8 cellular contexts compared by ENCODE assay signal in the genomic region with DNA sequence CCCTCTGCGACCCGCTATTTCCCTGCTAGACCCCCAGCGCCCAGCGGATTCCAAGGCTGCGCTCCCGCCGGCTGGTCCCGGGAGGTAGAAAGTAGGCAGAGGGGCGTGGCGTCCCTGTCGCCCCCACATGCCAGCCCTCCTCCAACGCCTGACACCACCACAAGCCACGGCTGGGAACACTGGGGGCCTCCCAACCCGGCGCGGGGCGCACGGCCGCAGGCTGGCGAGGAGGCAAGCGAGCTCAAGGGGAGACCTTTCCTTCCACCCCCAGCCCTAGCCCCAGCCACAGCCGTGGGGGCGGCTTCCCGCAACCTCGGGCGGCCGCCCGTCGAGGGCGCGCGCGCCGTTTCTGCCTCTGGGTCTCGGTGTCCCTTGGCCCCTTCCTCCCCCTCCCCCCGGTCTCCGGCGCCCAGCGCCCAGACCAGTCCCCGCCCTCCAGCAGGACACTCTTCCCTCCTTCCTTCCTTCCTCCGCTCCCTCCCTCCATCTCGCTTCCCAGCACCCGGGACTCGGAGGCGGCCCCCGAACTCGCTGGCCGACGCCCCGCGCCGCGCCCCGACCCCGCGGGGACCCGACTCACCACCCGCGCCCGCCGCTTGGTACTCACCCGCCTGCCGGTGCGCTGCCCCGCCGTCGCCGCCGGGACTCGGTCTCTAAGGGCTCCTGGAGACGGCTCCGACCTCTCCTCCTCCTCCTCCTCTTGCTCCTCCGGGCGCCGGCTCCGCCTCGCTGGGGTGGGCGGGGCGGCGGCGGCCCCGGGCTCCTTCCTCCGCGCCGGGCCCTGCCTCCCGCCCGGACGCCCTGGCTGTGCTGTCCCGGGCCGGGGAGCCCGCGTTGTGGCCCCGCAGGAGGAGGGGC. TPM values are rescaled to one million over a fixed set of nuclear protein-coding genes. Genes with fewer than 3 reads are reported as not detected.
DNase-seq lines count a peak whose midpoint lies in the region; ATAC-seq and TF ChIP-seq lines count a peak whose summit lies in the region.

TSS of gene GNG12 (minus strand) at position 731 of the 858 bp plus-strand sequence. CDS start 125,781 bp downstream, outside the sequence.

- TF ChIP-seq EP300 in gastroesophageal sphincter (IDR thresholded peaks at IDR 0.05), result no peak

- H3K9ac ChIP-seq in BLaER1 treated with 17β-estradiol and CSF1 and Interleukin-3, amounts not matched to agents 10 nM and 100 nM, result peak within 1 kb of the TSS; percentile 51 to 83 (median 76)

- no peak within 1 kb of the TSS for H3K27ac Mint-ChIP-seq in activated naive CD4-positive, alpha-beta T cell treated with anti-CD3 and anti-CD28 coated beads for 36 hours
- peak within 1 kb of the TSS; percentile 96 to 99 (median 98) for H3K27ac Mint-ChIP-seq in nephron

- CTCF ChIA-PET in activated naive CD4-positive, alpha-beta T cell treated with anti-CD3 and anti-CD28 coated beads for 36 hours (lab: Charles Lee), result no interaction called here

- peak within 1 kb of the TSS; percentile 85 to 100 (median 96) for H3K4me2 ChIP-seq in BLaER1 treated with 17β-estradiol and CSF1 and Interleukin-3, amounts not matched to agents 10 nM and 100 nM

- peaks cover 10 to 43% (median 36%) of the 10 kb centered on the region in 10 experiments; a peak in 19 of 20 replicates for H3K4me1 ChIP-seq in BLaER1 treated with 17β-estradiol and CSF1 and Interleukin-3, amounts not matched to agents 10 nM and 100 nM
- H3K4me1 ChIP-seq in gastroesophageal sphincter, result peaks cover 0 to 51% (median under 1%) of the 10 kb centered on the region in 3 donors
- H3K4me1 ChIP-seq in aorta (ENCODE audit: control insufficient read depth in 1 of 2, insufficient read depth in 2 of 2, low read length in 2 of 2), result peaks cover 0 to 3% of the 10 kb centered on the region in 2 donors

- DNase-seq in MG63 (peak; percentile 90), aorta (peak; percentile 87 to 91)
- DNase-seq in activated naive CD4-positive, alpha-beta T cell treated with anti-CD3 and anti-CD28 coated beads for 36 hours, result peak; percentile 13

- TF ChIP-seq POLR2A in gastroesophageal sphincter (IDR thresholded peaks at IDR 0.05), result peak; percentile 58 to 65

- H3K4me3 ChIP-seq in BLaER1 treated with 17β-estradiol and CSF1 and Interleukin-3, amounts not matched to agents 10 nM and 100 nM, result peak within 1 kb of the TSS; percentile 68 to 93 (median 77)
- peak within 1 kb of the TSS; percentile 94 for H3K4me3 ChIP-seq in MG63
- peak within 1 kb of the TSS; percentile 75 to 91 for H3K4me3 ChIP-seq in gastroesophageal sphincter
- H3K4me3 ChIP-seq in aorta (ENCODE audit: low read length in 2 of 2), result peak within 1 kb of the TSS; percentile 71 to 93

- no peaks in the 10 kb centered on the region for H3K9me3 Mint-ChIP-seq in activated naive CD4-positive, alpha-beta T cell treated with anti-CD3 and anti-CD28 coated beads for 36 hours
- no peaks in the 10 kb centered on the region for H3K9me3 Mint-ChIP-seq in nephron

- no peaks in the 10 kb centered on the region; a peak in 1 of 22 replicates for H4K20me1 ChIP-seq in BLaER1 treated with 17β-estradiol and CSF1 and Interleukin-3, amounts not matched to agents 10 nM and 100 nM

- H3K4me3 Mint-ChIP-seq in activated naive CD4-positive, alpha-beta T cell treated with anti-CD3 and anti-CD28 coated beads for 36 hours, result peak within 1 kb of the TSS; percentile 67
- H3K4me3 Mint-ChIP-seq in nephron, result peak within 1 kb of the TSS; percentile 88 to 100 (median 94)

- H3K27ac ChIP-seq in BLaER1 treated with 17β-estradiol and CSF1 and Interleukin-3, amounts not matched to agents 10 nM and 100 nM, result peak within 1 kb of the TSS in 10 of 11 experiments; percentile 8 to 69 (median 46); a peak in 20 of 22 replicates
- H3K27ac ChIP-seq in gastroesophageal sphincter (peak within 1 kb of the TSS; percentile 76 to 97 (median 94)), aorta (ENCODE audit: low read depth in 1 of 2, low read length in 2 of 2) (peak within 1 kb of the TSS; percentile 91 to 96)

- TF ChIP-seq CTCF in gastroesophageal sphincter (IDR thresholded peaks at IDR 0.05) (peak in 1 of 4 experiments; percentile 12), nephron (IDR thresholded peaks at IDR 0.05; ENCODE audit: unreplicated experiment in 3 of 3) (no peak)

- peaks cover 11 to 54% (median 47%) of the 10 kb centered on the region in 11 experiments for H3K27me3 ChIP-seq in BLaER1 treated with 17β-estradiol and CSF1 and Interleukin-3, amounts not matched to agents 10 nM and 100 nM
- H3K27me3 ChIP-seq in MG63 (no peaks in the 10 kb centered on the region), gastroesophageal sphincter (no peaks in the 10 kb centered on the region), aorta (ENCODE audit: control insufficient read depth in 1 of 2, insufficient read depth in 2 of 2, low read length in 1 of 2) (no peaks in the 10 kb centered on the region)

- H3K36me3 ChIP-seq in BLaER1 treated with 17β-estradiol and CSF1 and Interleukin-3, amounts not matched to agents 10 nM and 100 nM, result no peaks in the 10 kb centered on the region
- H3K36me3 ChIP-seq in MG63 (peaks cover 34% of the 10 kb centered on the region), gastroesophageal sphincter (no peaks in the 10 kb centered on the region), aorta (ENCODE audit: control insufficient read depth in 1 of 2, insufficient read depth in 2 of 2, low read length in 1 of 2) (no peaks in the 10 kb centered on the region)

- peaks cover 12% of the 10 kb centered on the region for H3K4me1 Mint-ChIP-seq in activated naive CD4-positive, alpha-beta T cell treated with anti-CD3 and anti-CD28 coated beads for 36 hours (ENCODE audit: low read depth)
- peaks cover 22% of the 10 kb centered on the region for H3K4me1 Mint-ChIP-seq in nephron

- H3K36me3 Mint-ChIP-seq in activated naive CD4-positive, alpha-beta T cell treated with anti-CD3 and anti-CD28 coated beads for 36 hours (ENCODE audit: low read depth), result no peaks in the 10 kb centered on the region
- H3K36me3 Mint-ChIP-seq in nephron (ENCODE audit: low read depth), result peaks cover 6% of the 10 kb centered on the region

- intact Hi-C loops in activated naive CD4-positive, alpha-beta T cell treated with anti-CD3 and anti-CD28 coated beads for 36 hours (cut with micrococcal nuclease), result loop anchor here (5.0 kb wide), 1 partner anchor 66 kb away; no protein-coding TSS in a partner anchor
- intact Hi-C loops in aorta (cut with DNase I), result loop anchor here (1.0 to 10.0 kb wide), 6 partner anchors 20 to 392 kb away; partner anchors contain the start of gene GADD45A (in 1 of the 2)

- 1% methylated on average over 27 of the region's 93 CpGs; no CpG with 5 or more reads in 1 of the 2 donors for WGBS in gastroesophageal sphincter (ENCODE audit: low coverage in 1 of 2), 2 donors
- WGBS in aorta, 2 donors, result 0 to 1% methylated on average over 74 to 93 of the region's 93 CpGs

- ATAC-seq in GM19328 (IDR thresholded peaks at IDR 0.05; ENCODE audit: unreplicated experiment) (peak; percentile 53), gastroesophageal sphincter (peak; percentile 91), aorta (ENCODE audit: low FRiP score) (peak; percentile 89), HG03095 (IDR thresholded peaks at IDR 0.05; ENCODE audit: unreplicated experiment) (no peak)

- peaks cover 49% of the 10 kb centered on the region for H3K27me3 Mint-ChIP-seq in activated naive CD4-positive, alpha-beta T cell treated with anti-CD3 and anti-CD28 coated beads for 36 hours (ENCODE audit: low read depth)
- peaks cover 10% of the 10 kb centered on the region for H3K27me3 Mint-ChIP-seq in nephron (ENCODE audit: low read depth)

- no peaks in the 10 kb centered on the region for H3K9me3 ChIP-seq in BLaER1 treated with 17β-estradiol and CSF1 and Interleukin-3, amounts not matched to agents 10 nM and 100 nM (replicated peaks in 1 of 11)
- H3K9me3 ChIP-seq in MG63 (no peaks in the 10 kb centered on the region), gastroesophageal sphincter (no peaks in the 10 kb centered on the region), aorta (ENCODE audit: control insufficient read depth, low read length) (no peaks in the 10 kb centered on the region)

RNA-seq across cellular contexts. Expression of gene GNG12, which starts in this region (rescaled TPM):
- 224 and 362 TPM in 2 replicates for total RNA-seq in MG63 (2014; rRNA removed; shearing (Covaris generic); ENCODE audit: low replicate concordance)
- under 1 TPM; 0.05 to 0.07 TPM for total RNA-seq in activated naive CD4-positive, alpha-beta T cell treated with anti-CD3 and anti-CD28 coated beads for 36 hours
- total RNA-seq in gastroesophageal sphincter (100 to 1,000 TPM; 135 to 175 (median 149) TPM), aorta (100 to 1,000 TPM; 123 to 175 TPM)
- 10 to 100 TPM; 84.9 to 96.8 TPM for polyA plus RNA-seq in aorta

Comparison
In these comparisons a context has a peak if more than half of its experiments do, and no peak if none do; other contexts are left out.
1. RNA of gene GNG12 (total RNA-seq): 224 to 362 TPM in MG63, 123 to 175 TPM in aorta and 135 to 175 TPM in gastroesophageal sphincter; 0.05 to 0.07 TPM in activated naive CD4-positive, alpha-beta T cell treated with anti-CD3 and anti-CD28 coated beads for 36 hours; every median in the first group is over 100 times any median in the second.
2. Peak in DNase-seq in activated naive CD4-positive, alpha-beta T cell treated with anti-CD3 and anti-CD28 coated beads for 36 hours; RNA of the gene not detected or under 1 TPM.
3. DNase-seq: peak in every context shown above with its lines; median percentile 90 in MG63; 89 in aorta; 13 in activated naive CD4-positive, alpha-beta T cell treated with anti-CD3 and anti-CD28 coated beads for 36 hours.
4. Peak in every context shown above with its lines, with median percentiles within 50 percentile points of each other: H3K27ac ChIP-seq and H3K4me3 ChIP-seq.